In the genomic region with DNA sequence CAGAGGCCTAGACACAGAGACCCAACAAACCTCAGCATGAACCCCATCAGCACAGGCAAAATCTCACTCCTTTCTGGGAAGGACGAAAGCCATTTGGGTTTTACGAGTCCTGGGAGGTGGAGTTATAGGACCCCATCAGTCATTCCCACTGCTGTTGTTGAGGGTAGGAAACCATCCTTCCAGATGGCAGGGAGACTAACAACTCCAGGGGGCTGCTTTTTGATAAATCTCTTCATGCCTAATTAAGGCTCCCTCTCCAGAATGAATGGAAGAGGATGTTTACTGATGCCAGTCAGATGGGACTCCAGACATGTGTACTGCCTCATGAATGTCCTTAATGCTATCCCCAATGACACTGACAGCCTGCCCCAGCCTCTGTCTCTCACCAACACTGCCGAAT, we compare ENCODE assay signal across 19 cellular contexts.
"Had no signal": no experiment of that assay in that cellular context is flagged by ENCODE, and none has a peak within 500 bp of the region (broad histone marks: within the 10 kb centered on the region; RNA-seq: fewer than 3 reads in every experiment).

No MANE protein-coding gene starts in this region.

- ATAC-seq: activated T-helper 17 cell treated with anti-CD3 and anti-CD28 coated beads, Interleukin-2, amount 50 U/mL, for 72 hours; foreskin keratinocyte; natural killer cell treated with Interleukin-12 subunit alpha and Interleukin-12 subunit beta and Interleukin-15 and Interleukin-18, amount 100 ng/mL, for 72 hours; stimulated activated naive B cell treated with anti-CD40 and anti-IgM and Interleukin-4, amounts not matched to agents 10 μg/mL and 1 μg/mL and 100 μg/mL, for 72 hours; upper lobe of right lung had no signal

- H3K4me3 ChIP-seq: dorsolateral prefrontal cortex, lung, thoracic aorta, upper lobe of right lung had no signal

- H3K4me1 ChIP-seq: foreskin keratinocyte, upper lobe of right lung had no signal

- H3K9me3 ChIP-seq: thoracic aorta, upper lobe of right lung had no signal

- H3K36me3 ChIP-seq: thoracic aorta, upper lobe of right lung had no signal

- DNase-seq: activated CD4-positive, alpha-beta memory T cell treated with anti-CD3 and anti-CD28 coated beads, Interleukin-2, amount 10 ng/mL, durations not matched to agents 7 days and 5 days; activated CD4-positive, alpha-beta T cell treated with anti-CD3 and anti-CD28 coated beads for 48 hours; activated CD4-positive, CD25-positive, alpha-beta regulatory T cell; activated naive CD4-positive, alpha-beta T cell; activated naive CD8-positive, alpha-beta T cell treated with anti-CD3 and anti-CD28 coated beads for 36 hours; activated T-cell treated with anti-CD3 and anti-CD28 coated beads, Interleukin-2, amount 50 U/mL, for 1 hour; amniotic stem cell; dorsolateral prefrontal cortex; foreskin keratinocyte; hippocampal formation; occipital lobe; retina; stimulated activated naive B cell treated with anti-CD40 and anti-IgM and Interleukin-4, amounts not matched to agents 10 μg/mL and 1 μg/mL and 100 μg/mL, for 72 hours; T-helper 9 cell; upper lobe of right lung had no signal

- H3K27ac ChIP-seq: dorsolateral prefrontal cortex, foreskin keratinocyte, thoracic aorta, upper lobe of right lung had no signal
